ENCODE assay signal across 23 cellular contexts in genomic region chr19:35077411-35078223, GRCh38. TPM values are rescaled to one million over a fixed set of nuclear protein-coding genes. Genes with fewer than 3 reads are reported as not detected.
DNase-seq lines count a peak whose midpoint lies in the region; ATAC-seq and TF ChIP-seq lines count a peak whose summit lies in the region.
"Had no signal": no experiment of that assay in that cellular context is flagged by ENCODE, and none has a peak within 500 bp of the region (broad histone marks: within the 10 kb centered on the region; RNA-seq: fewer than 3 reads in every experiment).

No MANE protein-coding gene starts in this region.

- no peak for TF ChIP-seq CTCF in HEK293 (tag by site-specific recombination; IDR thresholded peaks at IDR 0.05)
- no peak for TF ChIP-seq CTCF in osteoblast (IDR thresholded peaks at IDR 0.05; ENCODE audit: extremely low read depth, low read depth, low read length)

- H3K36me3 ChIP-seq in BLaER1 (no peaks in the 10 kb centered on the region), HEK293 (ENCODE audit: control insufficient read depth in 2 of 2, insufficient read depth in 1 of 2, low read length in 2 of 2) (no peaks in the 10 kb centered on the region), osteoblast (ENCODE audit: insufficient read depth, low read length) (no peaks in the 10 kb centered on the region)
- H3K36me3 ChIP-seq: SJSA1 had no signal

- no peak overlapping the region for H3K4me3 ChIP-seq in BLaER1
- no peak overlapping the region for H3K4me3 ChIP-seq in HEK293 (ENCODE audit: low read depth, low read length)
- H3K4me3 ChIP-seq in osteoblast (ENCODE audit: insufficient read depth, low read length) = no peak overlapping the region
- H3K4me3 ChIP-seq: K562, SJSA1 had no signal

- H3K79me2 ChIP-seq in osteoblast (ENCODE audit: insufficient read depth, low read length) = no peaks in the 10 kb centered on the region

- H3K4me1 Mint-ChIP-seq in activated CD4-positive, alpha-beta memory T cell treated with anti-CD3 and anti-CD28 coated beads, Interleukin-2, amount 10 ng/mL, durations not matched to agents 7 days and 5 days = no peaks in the 10 kb centered on the region

- POLR2A ChIA-PET in HEK293 (lab: Yijun Ruan, JAX) = interaction anchor here (0.6 kb wide), 1 partner anchor 652 kb away, joined by 3 read pairs; no protein-coding TSS in a partner anchor
- POLR2A ChIA-PET in activated CD4-positive, alpha-beta memory T cell treated with anti-CD3 and anti-CD28 coated beads, Interleukin-2, amount 10 ng/mL, durations not matched to agents 7 days and 5 days (lab: Charles Lee) = no interaction called here

- H3K4me1 ChIP-seq in BLaER1 (peaks cover 100% of the 10 kb centered on the region), HEK293 (ENCODE audit: control insufficient read depth, insufficient read depth, low read length) (no peaks in the 10 kb centered on the region), osteoblast (ENCODE audit: insufficient read depth, low read length) (no peaks in the 10 kb centered on the region)
- H3K4me1 ChIP-seq: SJSA1 had no signal

- no peak overlapping the region for H3K4me3 Mint-ChIP-seq in activated CD4-positive, alpha-beta memory T cell treated with anti-CD3 and anti-CD28 coated beads, Interleukin-2, amount 10 ng/mL, durations not matched to agents 7 days and 5 days
- H3K4me3 Mint-ChIP-seq: CD8-positive, alpha-beta memory T cell; H9 had no signal

- H2AFZ ChIP-seq in osteoblast (ENCODE audit: low read length) = no peak overlapping the region

- no peaks in the 10 kb centered on the region for H4K20me1 ChIP-seq in BLaER1
- no peaks in the 10 kb centered on the region for H4K20me1 ChIP-seq in osteoblast (ENCODE audit: insufficient read depth, low read length)

- peak overlapping the region; percentile 61; the same call in 1 of the 2 replicates for H3K27ac ChIP-seq in BLaER1
- no peak overlapping the region for H3K27ac ChIP-seq in HEK293 (ENCODE audit: extremely low read depth, low read depth, low read length)
- no peak overlapping the region for H3K27ac ChIP-seq in osteoblast (ENCODE audit: low read depth, low read length)
- H3K27ac ChIP-seq: C4-2B, SJSA1 had no signal

- H3K27me3 ChIP-seq in BLaER1 (no peaks in the 10 kb centered on the region), osteoblast (ENCODE audit: insufficient read depth, low read length) (no peaks in the 10 kb centered on the region)
- H3K27me3 ChIP-seq: SJSA1 had no signal

- H3K27ac Mint-ChIP-seq in activated CD4-positive, alpha-beta memory T cell treated with anti-CD3 and anti-CD28 coated beads, Interleukin-2, amount 10 ng/mL, durations not matched to agents 7 days and 5 days = no peak overlapping the region
- H3K27ac Mint-ChIP-seq: H9 had no signal

- CTCF ChIA-PET in HEK293 (lab: Yijun Ruan, JAX) = interaction anchor here (0.6 to 6.5 kb wide), 3 partner anchors 10 to 146 kb away, joined by 3 to 54 read pairs (median 3); partner anchors contain the start of gene LGI4
- CTCF ChIA-PET in activated CD4-positive, alpha-beta memory T cell treated with anti-CD3 and anti-CD28 coated beads, Interleukin-2, amount 10 ng/mL, durations not matched to agents 7 days and 5 days (lab: Charles Lee) = no interaction called here

- DNase-seq in iPS-NIHi11 (ENCODE audit: low spot score) = peak; percentile 17
- peak; percentile 76 for DNase-seq in osteoblast (ENCODE audit: insufficient read length, low spot score, missing footprints)
- no peak for DNase-seq in activated T-cell treated with anti-CD3 and anti-CD28 coated beads for 4 hours
- no peak for DNase-seq in activated CD4-positive, alpha-beta memory T cell treated with anti-CD3 and anti-CD28 coated beads, Interleukin-2, amount 10 ng/mL, durations not matched to agents 7 days and 5 days
- DNase-seq: Calu3; CD8-positive, alpha-beta memory T cell; DMS53; GDM1; H9; MM.1S; NCI-H1048; NCI-H1417 treated with DMSO at 0.1 percent for 48 hours; NCI-H187; NCI-H345 had no signal

- H3K4me2 ChIP-seq in BLaER1 (peak overlapping the region; percentile 92), osteoblast (ENCODE audit: insufficient read depth, low read length) (no peak overlapping the region)

- peak overlapping the region; percentile 60; the same call in 1 of the 2 replicates for H3K9ac ChIP-seq in BLaER1

- H3K9me3 ChIP-seq in BLaER1 (no peaks in the 10 kb centered on the region), HEK293 (ENCODE audit: control insufficient read depth, insufficient read depth, low read depth, low read length) (no peaks in the 10 kb centered on the region; the same call in 1 of the 2 replicates), osteoblast (ENCODE audit: low read depth, low read length) (no peaks in the 10 kb centered on the region)

- H3K36me3 Mint-ChIP-seq in activated CD4-positive, alpha-beta memory T cell treated with anti-CD3 and anti-CD28 coated beads, Interleukin-2, amount 10 ng/mL, durations not matched to agents 7 days and 5 days (ENCODE audit: low read depth) = no peaks in the 10 kb centered on the region
- H3K36me3 Mint-ChIP-seq: CD8-positive, alpha-beta memory T cell had no signal

- H3K27me3 Mint-ChIP-seq in activated CD4-positive, alpha-beta memory T cell treated with anti-CD3 and anti-CD28 coated beads, Interleukin-2, amount 10 ng/mL, durations not matched to agents 7 days and 5 days = peaks cover 5% of the 10 kb centered on the region

- no peak for ATAC-seq in GM21737 (IDR thresholded peaks at IDR 0.05; ENCODE audit: unreplicated experiment)
- ATAC-seq: K562, Right ventricle myocardium inferior had no signal

- no peaks in the 10 kb centered on the region for H3K9me3 Mint-ChIP-seq in activated CD4-positive, alpha-beta memory T cell treated with anti-CD3 and anti-CD28 coated beads, Interleukin-2, amount 10 ng/mL, durations not matched to agents 7 days and 5 days

TF ChIP-seq in HEK293, 187 proteins besides CTCF, POLR2A, EP300 and RAD21 (continues in another document):
- TF ChIP-seq ZNF664 (tag by site-specific recombination; IDR thresholded peaks at IDR 0.05) (no peak), ZSCAN30 (tag by site-specific recombination; IDR thresholded peaks at IDR 0.05) (no peak), IKZF3 (tag by site-specific recombination; IDR thresholded peaks at IDR 0.05) (no peak), ZNF366 (tag by site-specific recombination; conservative IDR thresholded peaks at IDR 0.05) (no peak), ZNF280C (tag by site-specific recombination; IDR thresholded peaks at IDR 0.05) (0 out of 2 replicates have a peak, but pooled peaks have one; percentile 45), EGR2 (tag by site-specific recombination; IDR thresholded peaks at IDR 0.05; ENCODE audit: low read depth) (peak; percentile 33; the same call in 1 of the 2 replicates), SCRT1 (tag by site-specific recombination; IDR thresholded peaks at IDR 0.05; ENCODE audit: borderline replicate concordance) (peak; percentile 70; the same call in 1 of the 2 replicates), SCRT2 (tag by site-specific recombination; IDR thresholded peaks at IDR 0.05) (peak; percentile 89)
- TF ChIP-seq, protein P1, sequence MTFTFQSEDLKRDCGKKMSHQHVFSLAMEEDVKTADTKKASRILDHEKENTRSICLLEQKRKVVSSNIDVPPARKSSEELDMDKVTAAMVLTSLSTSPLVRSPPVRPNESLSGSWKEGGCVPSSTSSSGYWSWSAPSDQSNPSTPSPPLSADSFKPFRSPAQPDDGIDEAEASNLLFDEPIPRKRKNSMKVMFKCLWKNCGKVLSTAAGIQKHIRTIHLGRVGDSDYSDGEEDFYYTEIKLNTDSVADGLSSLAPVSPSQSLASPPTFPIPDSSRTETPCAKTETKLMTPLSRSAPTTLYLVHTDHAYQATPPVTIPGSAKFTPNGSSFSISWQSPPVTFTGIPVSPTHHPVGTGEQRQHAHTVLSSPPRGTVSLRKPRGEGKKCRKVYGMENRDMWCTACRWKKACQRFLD (tag by site-specific recombination; IDR thresholded peaks at IDR 0.05) = peak; percentile 18; the same call in 1 of the 2 replicates
- TF ChIP-seq, protein P2, sequence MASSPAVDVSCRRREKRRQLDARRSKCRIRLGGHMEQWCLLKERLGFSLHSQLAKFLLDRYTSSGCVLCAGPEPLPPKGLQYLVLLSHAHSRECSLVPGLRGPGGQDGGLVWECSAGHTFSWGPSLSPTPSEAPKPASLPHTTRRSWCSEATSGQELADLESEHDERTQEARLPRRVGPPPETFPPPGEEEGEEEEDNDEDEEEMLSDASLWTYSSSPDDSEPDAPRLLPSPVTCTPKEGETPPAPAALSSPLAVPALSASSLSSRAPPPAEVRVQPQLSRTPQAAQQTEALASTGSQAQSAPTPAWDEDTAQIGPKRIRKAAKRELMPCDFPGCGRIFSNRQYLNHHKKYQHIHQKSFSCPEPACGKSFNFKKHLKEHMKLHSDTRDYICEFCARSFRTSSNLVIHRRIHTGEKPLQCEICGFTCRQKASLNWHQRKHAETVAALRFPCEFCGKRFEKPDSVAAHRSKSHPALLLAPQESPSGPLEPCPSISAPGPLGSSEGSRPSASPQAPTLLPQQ (tag by site-specific recombination; IDR thresholded peaks at IDR 0.05) = no peak

RNA-seq across cellular contexts. Expression of gene HPN, which starts 36.1 kb away (rescaled TPM):
- under 0.01 and 0.29 TPM in 2 replicates for total RNA-seq in osteoblast
- total RNA-seq in activated CD4-positive, alpha-beta memory T cell treated with anti-CD3 and anti-CD28 coated beads, Interleukin-2, amount 10 ng/mL, durations not matched to agents 7 days and 5 days = not detected
- total RNA-seq: CD8-positive, alpha-beta memory T cell; SJSA1 had no signal

RNA-seq across cellular contexts. Expression of gene FXYD3, which starts 38.0 kb away (rescaled TPM):
- total RNA-seq in osteoblast = not detected in 2 replicates
- not detected for total RNA-seq in activated CD4-positive, alpha-beta memory T cell treated with anti-CD3 and anti-CD28 coated beads, Interleukin-2, amount 10 ng/mL, durations not matched to agents 7 days and 5 days
- total RNA-seq: CD8-positive, alpha-beta memory T cell; HepG2; LHCN-M2; SJSA1 had no signal

RNA-seq across cellular contexts. Expression of gene SCN1B, which starts 47.3 kb away (rescaled TPM):
- total RNA-seq in osteoblast = 4.7 and 5.6 TPM in 2 replicates
- total RNA-seq in activated CD4-positive, alpha-beta memory T cell treated with anti-CD3 and anti-CD28 coated beads, Interleukin-2, amount 10 ng/mL, durations not matched to agents 7 days and 5 days = under 1 TPM; 0.43 to 0.50 TPM

RNA-seq across cellular contexts. Expression of gene LGI4, which starts 57.2 kb away (rescaled TPM):
- total RNA-seq in osteoblast = 0.59 and 0.72 TPM in 2 replicates
- total RNA-seq in activated CD4-positive, alpha-beta memory T cell treated with anti-CD3 and anti-CD28 coated beads, Interleukin-2, amount 10 ng/mL, durations not matched to agents 7 days and 5 days = under 1 TPM; 0.55 to 0.68 TPM
- total RNA-seq: HepG2, LHCN-M2, SJSA1 had no signal

Comparison
In these comparisons a context has a peak if more than half of its experiments do, and no peak if none do; other contexts are left out.
1. DNase-seq: peak in iPS-NIHi11 (single experiment) and osteoblast (single experiment); none in activated T-cell treated with anti-CD3 and anti-CD28 coated beads for 4 hours (single experiment) and activated CD4-positive, alpha-beta memory T cell treated with anti-CD3 and anti-CD28 coated beads, Interleukin-2, amount 10 ng/mL, durations not matched to agents 7 days and 5 days (single experiment).